9 cellular contexts compared by ENCODE assay signal in the genomic region with DNA sequence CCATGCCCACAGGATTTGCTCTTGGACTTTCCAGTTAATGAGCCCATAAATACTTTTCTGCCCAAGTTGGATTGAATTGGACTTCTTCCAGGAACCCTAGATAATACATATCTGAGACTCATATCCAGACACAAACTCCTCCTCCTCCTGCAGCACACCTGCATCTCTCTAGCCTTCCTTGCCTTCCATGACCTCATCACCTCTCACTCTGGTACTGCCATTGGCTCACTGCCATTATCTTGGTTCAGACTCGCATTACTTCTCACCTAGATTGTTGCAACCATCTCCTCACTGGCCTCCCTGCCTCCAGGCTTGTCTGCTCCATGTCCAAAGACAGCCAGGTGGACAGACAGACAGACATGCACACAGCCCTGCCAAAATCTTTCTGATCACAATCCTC. TPM values are rescaled to one million over a fixed set of nuclear protein-coding genes. Genes with fewer than 3 reads are reported as not detected.
"Had no signal": no experiment of that assay in that cellular context is flagged by ENCODE, and none has a peak within 500 bp of the region (broad histone marks: within the 10 kb centered on the region; RNA-seq: fewer than 3 reads in every experiment).

No MANE protein-coding gene starts in this region.

- ATAC-seq: GM12878 had no signal

- H3K4me3 ChIP-seq: GM12878 had no signal

- FAIRE-seq: G401.6, GM12878, GM12891, GM12892, GM18507, GM19239 had no signal

- DNase-seq: GDM1, GF-D8 had no signal

RNA-seq across cellular contexts. Expression of a gene that starts 4.8 kb away (rescaled TPM):
- total RNA-seq: G401 had no signal
